Comparison of ENCODE assay signal across 11 cellular contexts in genomic region chr1:210438928-210439841, GRCh38.
DNase-seq lines count a peak whose midpoint lies in the region; ATAC-seq and TF ChIP-seq lines count a peak whose summit lies in the region.
"Had no signal": no experiment of that assay in that cellular context is flagged by ENCODE, and none has a peak within 500 bp of the region (broad histone marks: within the 10 kb centered on the region; RNA-seq: fewer than 3 reads in every experiment).

No MANE protein-coding gene starts in this region.

- ATAC-seq in activated T-cell treated with anti-CD3 and anti-CD28 coated beads, Interleukin-2, amount 50 U/mL, for 72 hours (replicated peaks in 1 of 2): peak; percentile 20 to 38
- ATAC-seq in CD8-positive, alpha-beta T cell: no peak
- ATAC-seq in GM21737 (IDR thresholded peaks at IDR 0.05; ENCODE audit: unreplicated experiment): no peak
- ATAC-seq: Right ventricle myocardium inferior had no signal

- H3K27ac Mint-ChIP-seq in activated T-cell treated with anti-CD3 and anti-CD28 coated beads, Interleukin-2, amount 50 U/mL, for 72 hours: no peak overlapping the region
- no peak overlapping the region for H3K27ac Mint-ChIP-seq in activated T-cell treated with anti-CD3 and anti-CD28 coated beads, Interleukin-2, amount 50 U/mL, for 24 hours
- no peak overlapping the region for H3K27ac Mint-ChIP-seq in CD8-positive, alpha-beta T cell
- H3K27ac Mint-ChIP-seq: activated CD4-positive, alpha-beta memory T cell treated with anti-CD3 and anti-CD28 coated beads, Interleukin-2, amount 10 ng/mL, durations not matched to agents 7 days and 5 days had no signal

- POLR2A ChIA-PET in CD8-positive, alpha-beta T cell (lab: Charles Lee): no interaction called here

- intact Hi-C loops in CD8-positive, alpha-beta T cell (cut with DNase I, micrococcal nuclease): no loop called here
- intact Hi-C loops in vagina (cut with DNase I): no loop called here

- H3K27me3 Mint-ChIP-seq in activated T-cell treated with anti-CD3 and anti-CD28 coated beads, Interleukin-2, amount 50 U/mL, for 72 hours (ENCODE audit: low read depth): no peaks in the 10 kb centered on the region
- H3K27me3 Mint-ChIP-seq in activated T-cell treated with anti-CD3 and anti-CD28 coated beads, Interleukin-2, amount 50 U/mL, for 24 hours: no peaks in the 10 kb centered on the region
- H3K27me3 Mint-ChIP-seq in CD8-positive, alpha-beta T cell (ENCODE audit: low read depth): no peaks in the 10 kb centered on the region
- H3K27me3 Mint-ChIP-seq: activated CD4-positive, alpha-beta memory T cell treated with anti-CD3 and anti-CD28 coated beads, Interleukin-2, amount 10 ng/mL, durations not matched to agents 7 days and 5 days had no signal

- no peak for DNase-seq in activated T-cell treated with anti-CD3 and anti-CD28 coated beads, Interleukin-2, amount 50 U/mL, for 72 hours
- no peak for DNase-seq in activated T-cell treated with anti-CD3 and anti-CD28 coated beads, Interleukin-2, amount 50 U/mL, for 24 hours
- DNase-seq in SW480 (ENCODE audit: low spot score) (peak; percentile 90), fibroblast of villous mesenchyme (ENCODE audit: low read depth) (peak; percentile 94), NCI-H2029 (lab: John Stamatoyannopoulos, UW) (no peak), vagina (ENCODE audit: extremely low spot score in 2 of 2) (no peak)
- DNase-seq in CD8-positive, alpha-beta T cell: no peak
- DNase-seq: activated CD4-positive, alpha-beta memory T cell treated with anti-CD3 and anti-CD28 coated beads, Interleukin-2, amount 10 ng/mL, durations not matched to agents 7 days and 5 days; left ventricle myocardium inferior had no signal

- H3K27ac ChIP-seq in CD8-positive, alpha-beta T cell (ENCODE audit: low read depth, low read length): no peak overlapping the region
- no peak overlapping the region for H3K27ac ChIP-seq in vagina
- H3K27ac ChIP-seq: left ventricle myocardium inferior had no signal

- no peak overlapping the region for H3K4me3 Mint-ChIP-seq in activated T-cell treated with anti-CD3 and anti-CD28 coated beads, Interleukin-2, amount 50 U/mL, for 72 hours
- H3K4me3 Mint-ChIP-seq in activated T-cell treated with anti-CD3 and anti-CD28 coated beads, Interleukin-2, amount 50 U/mL, for 24 hours: no peak overlapping the region
- H3K4me3 Mint-ChIP-seq in CD8-positive, alpha-beta T cell: no peak overlapping the region
- H3K4me3 Mint-ChIP-seq: activated CD4-positive, alpha-beta memory T cell treated with anti-CD3 and anti-CD28 coated beads, Interleukin-2, amount 10 ng/mL, durations not matched to agents 7 days and 5 days had no signal

- H3K36me3 ChIP-seq in CD8-positive, alpha-beta T cell (ENCODE audit: insufficient read depth, low read length): no peaks in the 10 kb centered on the region
- H3K36me3 ChIP-seq in vagina: no peaks in the 10 kb centered on the region
- H3K36me3 ChIP-seq: left ventricle myocardium inferior had no signal

- no peaks in the 10 kb centered on the region for H3K27me3 ChIP-seq in CD8-positive, alpha-beta T cell (ENCODE audit: insufficient read depth, low read length)
- no peaks in the 10 kb centered on the region for H3K27me3 ChIP-seq in vagina

- no peaks in the 10 kb centered on the region for H3K9me3 ChIP-seq in CD8-positive, alpha-beta T cell (ENCODE audit: low read length)
- no peaks in the 10 kb centered on the region for H3K9me3 ChIP-seq in vagina
- H3K9me3 ChIP-seq: left ventricle myocardium inferior had no signal

- CTCF ChIA-PET in CD8-positive, alpha-beta T cell (lab: Charles Lee): interaction anchor here (1.2 to 1.5 kb wide), 2 partner anchors 32 to 36 kb away, joined by 3 read pairs; no protein-coding TSS in a partner anchor

- H3K4me1 Mint-ChIP-seq in activated T-cell treated with anti-CD3 and anti-CD28 coated beads, Interleukin-2, amount 50 U/mL, for 72 hours (ENCODE audit: low read depth): no peaks in the 10 kb centered on the region
- H3K4me1 Mint-ChIP-seq in activated T-cell treated with anti-CD3 and anti-CD28 coated beads, Interleukin-2, amount 50 U/mL, for 24 hours (ENCODE audit: low read depth): no peaks in the 10 kb centered on the region
- no peaks in the 10 kb centered on the region for H3K4me1 Mint-ChIP-seq in CD8-positive, alpha-beta T cell (ENCODE audit: low read depth)
- H3K4me1 Mint-ChIP-seq: activated CD4-positive, alpha-beta memory T cell treated with anti-CD3 and anti-CD28 coated beads, Interleukin-2, amount 10 ng/mL, durations not matched to agents 7 days and 5 days had no signal

- H3K4me3 ChIP-seq in fibroblast of villous mesenchyme (ENCODE audit: low read depth, low read length) (no peak overlapping the region), vagina (no peak overlapping the region)
- H3K4me3 ChIP-seq in CD8-positive, alpha-beta T cell (ENCODE audit: low read depth, low read length): no peak overlapping the region
- H3K4me3 ChIP-seq: left ventricle myocardium inferior had no signal

- H3K36me3 Mint-ChIP-seq in activated T-cell treated with anti-CD3 and anti-CD28 coated beads, Interleukin-2, amount 50 U/mL, for 72 hours (ENCODE audit: insufficient read depth in 2 of 2): no peaks in the 10 kb centered on the region
- H3K36me3 Mint-ChIP-seq in activated T-cell treated with anti-CD3 and anti-CD28 coated beads, Interleukin-2, amount 50 U/mL, for 24 hours (ENCODE audit: low read depth): no peaks in the 10 kb centered on the region
- H3K36me3 Mint-ChIP-seq in CD8-positive, alpha-beta T cell: no peaks in the 10 kb centered on the region

- H3K4me1 ChIP-seq in CD8-positive, alpha-beta T cell (ENCODE audit: insufficient read depth, low read length): no peaks in the 10 kb centered on the region
- no peaks in the 10 kb centered on the region for H3K4me1 ChIP-seq in vagina
- H3K4me1 ChIP-seq: left ventricle myocardium inferior had no signal

- no peaks in the 10 kb centered on the region for H3K9me3 Mint-ChIP-seq in activated T-cell treated with anti-CD3 and anti-CD28 coated beads, Interleukin-2, amount 50 U/mL, for 72 hours
- H3K9me3 Mint-ChIP-seq in activated T-cell treated with anti-CD3 and anti-CD28 coated beads, Interleukin-2, amount 50 U/mL, for 24 hours: no peaks in the 10 kb centered on the region
- no peaks in the 10 kb centered on the region for H3K9me3 Mint-ChIP-seq in CD8-positive, alpha-beta T cell
- H3K9me3 Mint-ChIP-seq: activated CD4-positive, alpha-beta memory T cell treated with anti-CD3 and anti-CD28 coated beads, Interleukin-2, amount 10 ng/mL, durations not matched to agents 7 days and 5 days had no signal

- no peak for TF ChIP-seq POLR2A in vagina (IDR thresholded peaks at IDR 0.05)

- TF ChIP-seq CTCF in fibroblast of villous mesenchyme (IDR thresholded peaks at IDR 0.05; ENCODE audit: insufficient read depth, low read depth, low read length): no peak
- no peak for TF ChIP-seq CTCF in CD8-positive, alpha-beta T cell (IDR thresholded peaks at IDR 0.05)
- no peak for TF ChIP-seq CTCF in vagina (IDR thresholded peaks at IDR 0.05)

Comparison
In these comparisons a context has a peak if more than half of its experiments do, and no peak if none do; other contexts are left out.
1. ATAC-seq: peak in activated T-cell treated with anti-CD3 and anti-CD28 coated beads, Interleukin-2, amount 50 U/mL, for 72 hours (2 of 2); none in CD8-positive, alpha-beta T cell (single experiment) and GM21737 (single experiment).
2. DNase-seq: peak in SW480 (single experiment) and fibroblast of villous mesenchyme (single experiment); none in activated T-cell treated with anti-CD3 and anti-CD28 coated beads, Interleukin-2, amount 50 U/mL, for 72 hours (0 of 2), activated T-cell treated with anti-CD3 and anti-CD28 coated beads, Interleukin-2, amount 50 U/mL, for 24 hours (single experiment), CD8-positive, alpha-beta T cell (0 of 7), NCI-H2029 (single experiment) and vagina (0 of 2).